ENCODE assay signal across 14 cellular contexts in the genomic region with DNA sequence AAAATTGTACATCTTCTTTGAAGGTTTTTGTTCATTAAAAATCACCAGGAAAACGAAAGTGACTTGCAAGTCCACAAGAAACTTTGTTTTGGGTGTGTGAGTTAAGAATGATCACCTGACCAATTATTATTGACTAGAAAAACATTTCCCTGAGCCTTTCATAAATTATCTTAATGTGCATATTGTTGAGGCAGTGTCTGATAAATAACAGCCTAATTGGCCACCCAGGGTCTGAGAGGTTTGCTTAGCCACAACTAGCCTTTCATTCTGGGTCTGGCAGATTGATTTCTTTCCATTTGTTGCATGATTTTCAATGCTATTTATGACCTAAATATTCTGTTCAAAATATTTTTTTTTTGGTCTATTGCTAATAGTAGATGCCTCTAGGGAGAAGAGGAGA.
DNase-seq lines count a peak whose midpoint lies in the region; TF ChIP-seq lines count a peak whose summit lies in the region.
"Had no signal": no experiment of that assay in that cellular context is flagged by ENCODE, and none has a peak within 500 bp of the region (broad histone marks: within the 10 kb centered on the region; RNA-seq: fewer than 3 reads in every experiment).

No MANE protein-coding gene starts in this region.

- peak overlapping the region; percentile 53 for H3K4me2 ChIP-seq in OCI-LY7 (ENCODE audit: low read length)

- no peak overlapping the region for H2AFZ ChIP-seq in OCI-LY7 (ENCODE audit: low read length)

- CTCF ChIA-PET in OCI-LY7 (lab: Charles Lee; ENCODE audit: unreplicated experiment): no interaction called here

- POLR2A ChIA-PET in OCI-LY7 (lab: Charles Lee): no interaction called here

- intact Hi-C loops in OCI-LY7 (cut with micrococcal nuclease; ENCODE audit: unreplicated experiment): no loop called here

- H3K9me3 ChIP-seq in OCI-LY7 (ENCODE audit: low read length): no peaks in the 10 kb centered on the region
- H3K9me3 ChIP-seq: HAP-1 had no signal

- H3K4me3 ChIP-seq in OCI-LY7 (ENCODE audit: low read depth, low read length, poor library complexity, severe bottlenecking): peak overlapping the region; percentile 6
- H3K4me3 ChIP-seq: BLaER1, HAP-1 had no signal

- TF ChIP-seq CTCF in OCI-LY7 (conservative IDR thresholded peaks at IDR 0.05; ENCODE audit: low read length): no peak

- no peaks in the 10 kb centered on the region for H3K9me2 ChIP-seq in OCI-LY7 (ENCODE audit: insufficient read depth, low read length)

- H3K79me2 ChIP-seq in OCI-LY7 (ENCODE audit: insufficient read depth, low read depth, low read length): peaks cover 88% of the 10 kb centered on the region

- peak; percentile 20 to 55 for DNase-seq in NCI-H2081 (lab: John Stamatoyannopoulos, UW)
- no peak for DNase-seq in NCI-H2081 treated with DMSO at 0.1 percent for 48 hours (lab: John Stamatoyannopoulos, UW)
- DNase-seq in NCI-H1930 (lab: John Stamatoyannopoulos, UW): peak; percentile 36 to 41
- no peak for DNase-seq in OCI-LY7 (ENCODE audit: low spot score)
- DNase-seq in glomerular visceral epithelial cell (ENCODE audit: extremely low spot score): no peak
- no peak for DNase-seq in EL
- no peak for DNase-seq in KG1 (lab: John Stamatoyannopoulos, UW)
- DNase-seq: 8988T; AML-193; CD4-positive, CD25-positive, alpha-beta regulatory T cell; DMS79; HFFc6 had no signal

- 0 out of 2 replicates have a peak, but pooled peaks cover 3% of the 10 kb centered on the region for H4K20me1 ChIP-seq in OCI-LY7 (ENCODE audit: insufficient read depth, low read length)

- peak overlapping the region; percentile 43 for H3K27ac ChIP-seq in OCI-LY7 (ENCODE audit: low read depth, low read length, poor library complexity, severe bottlenecking)
- H3K27ac ChIP-seq: BLaER1 had no signal

- H3K36me3 ChIP-seq in OCI-LY7 (ENCODE audit: insufficient read depth, low read length): no peaks in the 10 kb centered on the region
- H3K36me3 ChIP-seq: HAP-1 had no signal

- peaks cover 91% of the 10 kb centered on the region for H3K4me1 ChIP-seq in OCI-LY7 (ENCODE audit: insufficient read depth, low read length, poor library complexity, severe bottlenecking)

- BruUV-seq in OCI-LY7 (replicated peaks; lab: Mats Ljungman, UMichigan): no TSS peak

Comparison
In these comparisons a context has a peak if more than half of its experiments do, and no peak if none do; other contexts are left out.
1. DNase-seq: peak in NCI-H2081 (2 of 2) and NCI-H1930 (2 of 2); none in NCI-H2081 treated with DMSO at 0.1 percent for 48 hours (single experiment), OCI-LY7 (single experiment), glomerular visceral epithelial cell (single experiment), EL (single experiment) and KG1 (single experiment).